ENCODE assay signal across 9 cellular contexts in genomic region chr18:56789004-56789888, GRCh38.
A peak's percentile ranks its signal among the peaks of the same experiment; 100 is the strongest.
DNase-seq lines count a peak whose midpoint lies in the region; ATAC-seq, FAIRE-seq and TF ChIP-seq lines count a peak whose summit lies in the region.
"Had no signal": no experiment of that assay in that cellular context is flagged by ENCODE, and none has a peak within 500 bp of the region (broad histone marks: within the 10 kb centered on the region; RNA-seq: fewer than 3 reads in every experiment).

No MANE protein-coding gene starts in this region.

- H3K4me1 ChIP-seq in HUES48 (ENCODE audit: control insufficient read depth, insufficient read depth, low read length) (0 out of 2 replicates have a peak, but pooled peaks cover 3% of the 10 kb centered on the region), keratinocyte (ENCODE audit: control insufficient read depth, extremely low read depth, insufficient read depth, low read length) (no peaks in the 10 kb centered on the region)

- peak; percentile 16 for DNase-seq in NCI-H748 (lab: John Stamatoyannopoulos, UW; ENCODE audit: unreplicated experiment)
- DNase-seq in NCI-H748 treated with DMSO at 0.1 percent for 48 hours (lab: John Stamatoyannopoulos, UW) = no peak
- DNase-seq in activated CD8-positive, alpha-beta T cell treated with anti-CD3 and anti-CD28 coated beads for 36 hours = peak; percentile 67
- peak; percentile 5 for DNase-seq in keratinocyte (ENCODE audit: low read depth, low spot score)
- no peak for DNase-seq in NCI-H345 (lab: John Stamatoyannopoulos, UW)
- no peak for DNase-seq in NCI-H2029 treated with DMSO at 0.1 percent for 48 hours (lab: John Stamatoyannopoulos, UW)
- DNase-seq in immature natural killer cell = no peak

- POLR2A ChIA-PET in activated CD8-positive, alpha-beta T cell treated with anti-CD3 and anti-CD28 coated beads for 36 hours (lab: Charles Lee) = no interaction called here

- no peaks in the 10 kb centered on the region for H4K20me1 ChIP-seq in keratinocyte (ENCODE audit: control insufficient read depth, extremely low read depth, insufficient read depth, low read length)

- FAIRE-seq in keratinocyte (lab: Jason Lieb, UNC) = no peak

- peak; percentile 68 for TF ChIP-seq CTCF in activated CD8-positive, alpha-beta T cell treated with anti-CD3 and anti-CD28 coated beads for 36 hours (IDR thresholded peaks at IDR 0.05)
- peak in 2 of 3 experiments; percentile 66 to 70 for TF ChIP-seq CTCF in keratinocyte (optimal IDR thresholded peaks at IDR 0.05 in 1 of 3, IDR thresholded peaks at IDR 0.05 in 1 of 3, conservative IDR thresholded peaks at IDR 0.05 in 1 of 3; ENCODE audit: extremely low read depth in 1 of 3, insufficient read depth in 2 of 3, low read length in 3 of 3)

- no peak overlapping the region for H2AFZ ChIP-seq in keratinocyte (ENCODE audit: control insufficient read depth, low read length)

- H3K9ac ChIP-seq in HUES48 (ENCODE audit: low read depth, low read length) (no peak overlapping the region), keratinocyte (ENCODE audit: control insufficient read depth, extremely low read depth, insufficient read depth, low read length) (no peak overlapping the region)

- no peaks in the 10 kb centered on the region for H3K27me3 Mint-ChIP-seq in activated CD8-positive, alpha-beta T cell treated with anti-CD3 and anti-CD28 coated beads for 36 hours
- H3K27me3 Mint-ChIP-seq in immature natural killer cell (ENCODE audit: low read depth in 3 of 3) = peaks cover 0 to 3% (median 0%) of the 10 kb centered on the region in 3 donors
- H3K27me3 Mint-ChIP-seq: CD8-positive, alpha-beta memory T cell had no signal

- no peaks in the 10 kb centered on the region for H3K9me1 ChIP-seq in keratinocyte (ENCODE audit: control insufficient read depth, extremely low read depth, insufficient read depth, low read length)

- no peaks in the 10 kb centered on the region for H3K9me3 ChIP-seq in HUES48 (ENCODE audit: control insufficient read depth, insufficient read depth, low read length)
- no peaks in the 10 kb centered on the region for H3K9me3 ChIP-seq in keratinocyte (ENCODE audit: control insufficient read depth, low read depth, low read length)

- no peaks in the 10 kb centered on the region for H3K79me2 ChIP-seq in keratinocyte (ENCODE audit: control insufficient read depth, insufficient read depth, low read length)

- H3K9me3 Mint-ChIP-seq in activated CD8-positive, alpha-beta T cell treated with anti-CD3 and anti-CD28 coated beads for 36 hours = no peaks in the 10 kb centered on the region
- no peaks in the 10 kb centered on the region for H3K9me3 Mint-ChIP-seq in immature natural killer cell
- H3K9me3 Mint-ChIP-seq: CD8-positive, alpha-beta memory T cell had no signal

- peak; percentile 77 for ATAC-seq in activated CD8-positive, alpha-beta T cell treated with anti-CD3 and anti-CD28 coated beads for 36 hours

- dilution Hi-C loops in keratinocyte (cut with MboI; ENCODE audit: extremely low pct_ligation_motif_present, low sequenced_read_pairs) = no loop called here

- intact Hi-C loops in activated CD8-positive, alpha-beta T cell treated with anti-CD3 and anti-CD28 coated beads for 36 hours (cut with micrococcal nuclease) = no loop called here

- no peak overlapping the region for H3K4me2 ChIP-seq in keratinocyte (ENCODE audit: control insufficient read depth, extremely low read depth, insufficient read depth, low read depth, low read length)

- no peaks in the 10 kb centered on the region for H3K4me1 Mint-ChIP-seq in activated CD8-positive, alpha-beta T cell treated with anti-CD3 and anti-CD28 coated beads for 36 hours (ENCODE audit: low read depth)
- H3K4me1 Mint-ChIP-seq in immature natural killer cell = no peaks in the 10 kb centered on the region
- H3K4me1 Mint-ChIP-seq: CD8-positive, alpha-beta memory T cell had no signal

- H3K27ac ChIP-seq in HUES48 (ENCODE audit: low read depth, low read length) (peak overlapping the region; percentile 7), keratinocyte (ENCODE audit: control insufficient read depth, insufficient read depth, low read length) (no peak overlapping the region)

- CTCF ChIA-PET in activated CD8-positive, alpha-beta T cell treated with anti-CD3 and anti-CD28 coated beads for 36 hours (lab: Charles Lee) = interaction anchor here (0.8 to 3.1 kb wide), 11 partner anchors 9 to 772 kb away, joined by 3 to 14 read pairs (median 4); no protein-coding TSS in a partner anchor

- H3K36me3 Mint-ChIP-seq in activated CD8-positive, alpha-beta T cell treated with anti-CD3 and anti-CD28 coated beads for 36 hours (ENCODE audit: low read depth) = peaks cover 2% of the 10 kb centered on the region
- H3K36me3 Mint-ChIP-seq in immature natural killer cell = peaks cover 4 to 10% (median 5%) of the 10 kb centered on the region in 3 donors

- H3K36me3 ChIP-seq in HUES48 (ENCODE audit: control insufficient read depth, insufficient read depth, low read length) (no peaks in the 10 kb centered on the region), keratinocyte (ENCODE audit: control insufficient read depth in 2 of 2, extremely low read depth in 1 of 2, insufficient read depth in 2 of 2, low read length in 2 of 2) (no peaks in the 10 kb centered on the region)

- H3K4me3 ChIP-seq in HUES48 (ENCODE audit: low read depth, low read length) (no peak overlapping the region), keratinocyte (ENCODE audit: control insufficient read depth in 2 of 3, extremely low read depth in 1 of 3, insufficient read depth in 2 of 3, low read depth in 1 of 3, low read length in 3 of 3) (no peak overlapping the region)

- H3K27ac Mint-ChIP-seq in activated CD8-positive, alpha-beta T cell treated with anti-CD3 and anti-CD28 coated beads for 36 hours = no peak overlapping the region
- H3K27ac Mint-ChIP-seq in immature natural killer cell = no peak overlapping the region

- no peak overlapping the region for H3K4me3 Mint-ChIP-seq in activated CD8-positive, alpha-beta T cell treated with anti-CD3 and anti-CD28 coated beads for 36 hours
- no peak overlapping the region for H3K4me3 Mint-ChIP-seq in immature natural killer cell
- H3K4me3 Mint-ChIP-seq: CD8-positive, alpha-beta memory T cell had no signal

- H3K27me3 ChIP-seq in HUES48 (ENCODE audit: control insufficient read depth, insufficient read depth, low read length) (no peaks in the 10 kb centered on the region), keratinocyte (ENCODE audit: control insufficient read depth, extremely low read depth, insufficient read depth, low read length) (no peaks in the 10 kb centered on the region)

Comparison
In these comparisons a context has a peak if more than half of its experiments do, and no peak if none do; other contexts are left out.
1. DNase-seq: peak in NCI-H748 (single experiment), activated CD8-positive, alpha-beta T cell treated with anti-CD3 and anti-CD28 coated beads for 36 hours (single experiment) and keratinocyte (single experiment); none in NCI-H748 treated with DMSO at 0.1 percent for 48 hours (single experiment), NCI-H345 (single experiment), NCI-H2029 treated with DMSO at 0.1 percent for 48 hours (single experiment) and immature natural killer cell (0 of 3).